14 cellular contexts compared by ENCODE assay signal in the genomic region with DNA sequence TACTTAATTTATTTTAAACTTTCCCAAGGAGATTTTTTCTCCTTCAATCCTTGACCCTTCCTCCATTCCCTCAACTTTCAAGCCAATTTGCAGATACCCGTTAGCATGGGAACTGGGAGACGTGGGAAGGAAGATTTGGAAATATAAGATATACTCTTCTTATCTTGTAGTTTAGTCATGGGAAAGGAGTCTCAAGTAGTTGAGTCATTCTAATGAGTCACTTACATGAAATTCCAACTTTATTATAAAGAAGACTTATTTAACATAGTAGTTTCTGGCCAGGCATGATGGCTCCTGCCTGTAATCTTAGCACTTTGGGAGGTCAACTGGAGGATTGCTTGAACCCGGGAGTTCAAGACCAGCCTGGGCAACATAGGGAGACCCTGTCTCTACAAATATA.
DNase-seq lines count a peak whose midpoint lies in the region; ATAC-seq, FAIRE-seq and TF ChIP-seq lines count a peak whose summit lies in the region.
"Had no signal": no experiment of that assay in that cellular context is flagged by ENCODE, and none has a peak within 500 bp of the region (broad histone marks: within the 10 kb centered on the region; RNA-seq: fewer than 3 reads in every experiment).

No MANE protein-coding gene starts in this region.

- no peak for FAIRE-seq in small intestine (lab: Jason Lieb, UNC)

- DNase-seq in AG08396 (ENCODE audit: low spot score): peak; percentile 58
- DNase-seq in HT1080 (ENCODE audit: low read depth): peak; percentile 96
- DNase-seq in brain microvascular endothelial cell: peak; percentile 71
- DNase-seq in left lung: no peak
- DNase-seq in NOMO-1 treated with dmso at 0.1 percent for 144 hours (lab: John Stamatoyannopoulos, UW; ENCODE audit: unreplicated experiment): no peak
- DNase-seq in small intestine: no peak
- DNase-seq in immature natural killer cell: no peak
- DNase-seq: activated CD4-positive, alpha-beta memory T cell treated with anti-CD3 and anti-CD28 coated beads for 36 hours; activated naive CD4-positive, alpha-beta T cell treated with Interleukin-2 at 50 U/mL for 16 hours; naive B cell; upper lobe of left lung had no signal

- 60 to 81% (median 72%) methylated on average over 3 of the region's 3 CpGs for WGBS in small intestine, 3 donors

- no peaks in the 10 kb centered on the region for H3K4me1 ChIP-seq in left lung
- H3K4me1 ChIP-seq in small intestine (ENCODE audit: control insufficient read depth in 2 of 2, insufficient read depth in 1 of 2, low read depth in 1 of 2, low read length in 1 of 2): no peaks in the 10 kb centered on the region
- H3K4me1 ChIP-seq: BLaER1 treated with 17β-estradiol and CSF1 and Interleukin-3, amounts not matched to agents 10 nM and 100 nM; upper lobe of left lung had no signal

- H3K36me3 ChIP-seq in brain microvascular endothelial cell (replicated peaks) (no peaks in the 10 kb centered on the region), left lung (no peaks in the 10 kb centered on the region), small intestine (ENCODE audit: control insufficient read depth in 2 of 2, insufficient read depth in 2 of 2, low read length in 2 of 2) (no peaks in the 10 kb centered on the region)
- H3K36me3 ChIP-seq: BLaER1 treated with 17β-estradiol and CSF1 and Interleukin-3, amounts not matched to agents 10 nM and 100 nM; upper lobe of left lung had no signal

- H3K36me3 Mint-ChIP-seq in immature natural killer cell: no peaks in the 10 kb centered on the region
- H3K36me3 Mint-ChIP-seq: activated CD4-positive, alpha-beta memory T cell treated with anti-CD3 and anti-CD28 coated beads for 36 hours; naive B cell had no signal

- no peak overlapping the region for H3K4me3 ChIP-seq in brain microvascular endothelial cell (ENCODE audit: low read depth, low read length)
- H3K4me3 ChIP-seq in left lung: no peak overlapping the region
- no peak overlapping the region for H3K4me3 ChIP-seq in small intestine (ENCODE audit: low read depth in 1 of 2, low read length in 2 of 2)
- H3K4me3 ChIP-seq: BLaER1 treated with 17β-estradiol and CSF1 and Interleukin-3, amounts not matched to agents 10 nM and 100 nM; upper lobe of left lung had no signal

- H3K9me3 ChIP-seq in left lung: peaks cover 0 to 19% of the 10 kb centered on the region in 2 donors
- no peaks in the 10 kb centered on the region for H3K9me3 ChIP-seq in small intestine (ENCODE audit: control insufficient read depth, low read depth)
- H3K9me3 ChIP-seq: upper lobe of left lung had no signal

- peaks cover 0 to 2% (median 0%) of the 10 kb centered on the region in 3 donors for H3K27me3 Mint-ChIP-seq in immature natural killer cell (ENCODE audit: low read depth in 3 of 3)
- H3K27me3 Mint-ChIP-seq: naive B cell had no signal

- no peak for TF ChIP-seq CTCF in brain microvascular endothelial cell (IDR thresholded peaks at IDR 0.05; ENCODE audit: low read depth, low read length, missing control alignments)
- TF ChIP-seq CTCF in left lung (IDR thresholded peaks at IDR 0.05): no peak

- no peaks in the 10 kb centered on the region for H3K27me3 ChIP-seq in brain microvascular endothelial cell (replicated peaks)
- H3K27me3 ChIP-seq in left lung: no peaks in the 10 kb centered on the region
- H3K27me3 ChIP-seq in small intestine (ENCODE audit: control insufficient read depth in 2 of 2, insufficient read depth in 2 of 2, low read length in 2 of 2): no peaks in the 10 kb centered on the region
- H3K27me3 ChIP-seq: BLaER1 treated with 17β-estradiol and CSF1 and Interleukin-3, amounts not matched to agents 10 nM and 100 nM; upper lobe of left lung had no signal

- intact Hi-C loops in left lung (cut with DNase I): no loop called here

- no peak overlapping the region for H3K4me3 Mint-ChIP-seq in immature natural killer cell
- H3K4me3 Mint-ChIP-seq: activated CD4-positive, alpha-beta memory T cell treated with anti-CD3 and anti-CD28 coated beads for 36 hours; naive B cell; T-helper 1 cell treated with Interleukin-12 subunit alpha and Interleukin-12 subunit beta and Interleukin-4 antibody, amounts not matched to agents 30 μg/mL and 1 μg/mL, for 36 hours had no signal

- H3K27ac Mint-ChIP-seq in immature natural killer cell: no peak overlapping the region
- H3K27ac Mint-ChIP-seq: activated CD4-positive, alpha-beta memory T cell treated with anti-CD3 and anti-CD28 coated beads for 36 hours; T-helper 1 cell treated with Interleukin-12 subunit alpha and Interleukin-12 subunit beta and Interleukin-4 antibody, amounts not matched to agents 30 μg/mL and 1 μg/mL, for 36 hours had no signal

- peaks cover 4 to 33% (median 15%) of the 10 kb centered on the region in 6 donors for H3K9me3 Mint-ChIP-seq in immature natural killer cell

- H3K27ac ChIP-seq in brain microvascular endothelial cell (peak overlapping the region; percentile 90), left lung (no peak overlapping the region), small intestine (ENCODE audit: low read depth in 1 of 2, low read length in 1 of 2) (no peak overlapping the region)
- H3K27ac ChIP-seq: BLaER1 treated with 17β-estradiol and CSF1 and Interleukin-3, amounts not matched to agents 10 nM and 100 nM; upper lobe of left lung had no signal

- H3K4me1 Mint-ChIP-seq in immature natural killer cell: no peaks in the 10 kb centered on the region
- H3K4me1 Mint-ChIP-seq: naive B cell had no signal

- ATAC-seq in left lung: peak; percentile 62
- no peak for ATAC-seq in HG03108 (IDR thresholded peaks at IDR 0.05; ENCODE audit: unreplicated experiment)

- in situ Hi-C loops in brain microvascular endothelial cell (cut with HindIII; ENCODE audit: low pct_ligation_motif_present, low sequenced_read_pairs): no loop called here

Comparison
In these comparisons a context has a peak if more than half of its experiments do, and no peak if none do; other contexts are left out.
1. DNase-seq: peak in AG08396 (single experiment), HT1080 (single experiment) and brain microvascular endothelial cell (single experiment); none in left lung (0 of 2), NOMO-1 treated with dmso at 0.1 percent for 144 hours (single experiment), small intestine (single experiment) and immature natural killer cell (0 of 3).